28 cellular contexts compared by ENCODE assay signal in genomic region chr9:13487498-13487897, GRCh38.
"Had no signal": no experiment of that assay in that cellular context is flagged by ENCODE, and none has a peak within 500 bp of the region (broad histone marks: within the 10 kb centered on the region; RNA-seq: fewer than 3 reads in every experiment).

No MANE protein-coding gene starts in this region.

- H3K27ac Mint-ChIP-seq: memory B cell; naive thymus-derived CD4-positive, alpha-beta T cell; natural killer cell treated with Interleukin-12 subunit alpha and Interleukin-12 subunit beta and Interleukin-15 and Interleukin-18, amount 100 ng/mL, for 72 hours; stimulated activated naive B cell treated with anti-CD40 and anti-IgM and Interleukin-4, amounts not matched to agents 10 μg/mL and 1 μg/mL and 100 μg/mL, for 72 hours; type B pancreatic cell had no signal

- H3K4me3 ChIP-seq: hepatocyte, left ventricle myocardium inferior, lung, mucosa of descending colon, pancreas, prostate gland, skin epidermis, stomach, thoracic aorta, tibial nerve, uterus had no signal

- H3K4me3 Mint-ChIP-seq: memory B cell; naive thymus-derived CD4-positive, alpha-beta T cell; natural killer cell treated with Interleukin-12 subunit alpha and Interleukin-12 subunit beta and Interleukin-15 and Interleukin-18, amount 100 ng/mL, for 72 hours; neural crest cell; stimulated activated naive B cell treated with anti-CD40 and anti-IgM and Interleukin-4, amounts not matched to agents 10 μg/mL and 1 μg/mL and 100 μg/mL, for 72 hours; type B pancreatic cell had no signal

- H3K36me3 ChIP-seq: left ventricle myocardium inferior, pancreas, prostate gland, stomach, thoracic aorta, tibial nerve, uterus had no signal

- DNase-seq: islet precursor cell; left ventricle myocardium inferior; midbrain; mucosa of descending colon; naive thymus-derived CD4-positive, alpha-beta T cell; nucleus accumbens; pancreas; posterior cingulate gyrus; retina; right cardiac atrium; stimulated activated CD4-positive, alpha-beta T cell treated with anti-CD3 and anti-CD28 coated beads, Interleukin-12 subunit alpha, Interleukin-12 subunit beta, amount 100 ng/mL, for 4 hours; stimulated activated CD4-positive, alpha-beta T cell treated with anti-CD3 and anti-CD28 coated beads, Interleukin-15, amount 100 ng/mL, for 24 hours; stimulated activated CD4-positive, alpha-beta T cell treated with anti-CD3 and anti-CD28 coated beads, Interleukin-2, amount 100 ng/mL, for 24 hours; stimulated activated CD4-positive, alpha-beta T cell treated with anti-CD3 and anti-CD28 coated beads, Interleukin-4, amount 100 ng/mL, for 1 hour; stimulated activated naive B cell treated with anti-CD40 and anti-IgM and Interleukin-4, amounts not matched to agents 10 μg/mL and 1 μg/mL and 100 μg/mL, for 72 hours; stimulated activated naive CD8-positive, alpha-beta T cell treated with anti-CD3 and anti-CD28 coated beads, Interleukin-15, Interleukin-2, amounts not matched to agents 100 U/mL and 50 U/mL, for 24 hours; stomach; uterus had no signal

- H3K36me3 Mint-ChIP-seq: memory B cell; naive thymus-derived CD4-positive, alpha-beta T cell; natural killer cell treated with Interleukin-12 subunit alpha and Interleukin-12 subunit beta and Interleukin-15 and Interleukin-18, amount 100 ng/mL, for 72 hours; stimulated activated naive B cell treated with anti-CD40 and anti-IgM and Interleukin-4, amounts not matched to agents 10 μg/mL and 1 μg/mL and 100 μg/mL, for 72 hours; type B pancreatic cell had no signal

- H3K9me3 ChIP-seq: left ventricle myocardium inferior, mucosa of descending colon, pancreas, prostate gland, stomach, thoracic aorta, tibial nerve, uterus had no signal

- H3K27ac ChIP-seq: hepatocyte, left ventricle myocardium inferior, pancreas, skin epidermis, stomach, thoracic aorta, uterus had no signal

- H3K27me3 Mint-ChIP-seq: memory B cell; naive thymus-derived CD4-positive, alpha-beta T cell; natural killer cell treated with Interleukin-12 subunit alpha and Interleukin-12 subunit beta and Interleukin-15 and Interleukin-18, amount 100 ng/mL, for 72 hours; stimulated activated naive B cell treated with anti-CD40 and anti-IgM and Interleukin-4, amounts not matched to agents 10 μg/mL and 1 μg/mL and 100 μg/mL, for 72 hours; type B pancreatic cell had no signal

- H3K4me1 ChIP-seq: prostate gland, uterus had no signal

- H3K4me1 Mint-ChIP-seq: memory B cell; naive thymus-derived CD4-positive, alpha-beta T cell; stimulated activated naive B cell treated with anti-CD40 and anti-IgM and Interleukin-4, amounts not matched to agents 10 μg/mL and 1 μg/mL and 100 μg/mL, for 72 hours had no signal

- H3K27me3 ChIP-seq: hepatocyte, pancreas, stomach, tibial nerve, uterus had no signal

- H3K9me3 Mint-ChIP-seq: neural crest cell, type B pancreatic cell had no signal
